Comparison of ENCODE assay signal across 1 cellular context in the genomic region with DNA sequence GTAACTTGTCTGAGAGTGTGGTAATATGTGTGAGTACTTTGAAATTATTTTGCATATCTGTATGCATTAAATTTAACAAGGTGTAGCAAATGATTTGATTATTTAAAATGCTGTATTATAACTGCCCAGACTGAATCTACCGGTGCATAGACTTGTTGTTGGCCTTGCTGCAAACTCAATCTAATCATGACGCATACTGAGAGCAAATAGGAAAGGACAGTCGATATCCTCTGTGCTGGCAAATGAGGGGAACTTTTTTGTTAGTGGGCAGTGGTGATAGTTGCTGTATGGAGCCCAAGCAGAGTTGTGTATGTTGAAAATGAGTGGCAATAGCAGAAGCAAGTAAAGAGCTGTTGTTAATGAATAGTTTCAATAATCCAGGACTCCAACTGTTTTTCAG.
TF ChIP-seq lines count a peak whose summit lies in the region.

No MANE protein-coding gene starts in this region.

TF ChIP-seq in IMR-90, 13 proteins besides CTCF, POLR2A, EP300 and RAD21:
- TF ChIP-seq CHD1 (IDR thresholded peaks at IDR 0.05; ENCODE audit: low read depth, low read length) (no peak), BHLHE40 (IDR thresholded peaks at IDR 0.05; ENCODE audit: low read depth, low read length) (no peak), MAFK (IDR thresholded peaks at IDR 0.05; ENCODE audit: low read depth, low read length) (no peak), ELK1 (IDR thresholded peaks at IDR 0.05; ENCODE audit: borderline replicate concordance, low read depth, low read length) (no peak), MXI1 (IDR thresholded peaks at IDR 0.05; ENCODE audit: borderline replicate concordance, low read depth, low read length) (no peak)
